Comparison of ENCODE assay signal across 7 cellular contexts in genomic region chr3:90134090-90134489, GRCh38.
"Had no signal": no experiment of that assay in that cellular context is flagged by ENCODE, and none has a peak within 500 bp of the region (broad histone marks: within the 10 kb centered on the region; RNA-seq: fewer than 3 reads in every experiment).

No MANE protein-coding gene starts in this region.

- H3K4me2 ChIP-seq: KMS-11 had no signal

- ATAC-seq: K562 had no signal

- H3K27ac ChIP-seq: HL-60, KMS-11 had no signal

- H3K4me3 Mint-ChIP-seq: IgD-negative memory B cell had no signal

- H3K4me3 ChIP-seq: K562 had no signal

- H3K36me3 Mint-ChIP-seq: IgD-negative memory B cell had no signal

- H3K9ac ChIP-seq: KMS-11 had no signal

- H3K4me1 Mint-ChIP-seq: IgD-negative memory B cell had no signal

- DNase-seq: KBM-7, KG1 had no signal

- H3K27ac Mint-ChIP-seq: IgD-negative memory B cell had no signal

- FAIRE-seq: HTR-8/SVneo, K562 had no signal

- H3K27me3 Mint-ChIP-seq: IgD-negative memory B cell had no signal
